Comparison of ENCODE assay signal across 8 cellular contexts in genomic region chr5:125505062-125505461, GRCh38.
"Had no signal": no experiment of that assay in that cellular context is flagged by ENCODE, and none has a peak within 500 bp of the region (broad histone marks: within the 10 kb centered on the region; RNA-seq: fewer than 3 reads in every experiment).

No MANE protein-coding gene starts in this region.

- H3K4me3 ChIP-seq: GM23248, HAP-1, K562 had no signal

- DNase-seq: GM23248, GOT3, H7, HFFc6, IMR-90 had no signal

- H3K36me3 ChIP-seq: HAP-1 had no signal

- H3K27ac ChIP-seq: GM23248 had no signal

- ATAC-seq: HCT116, K562 had no signal

- H3K9me3 ChIP-seq: HAP-1 had no signal

- H3K27ac Mint-ChIP-seq: HFFc6 had no signal

- H3K9ac ChIP-seq: GM23248 had no signal

- H2AFZ ChIP-seq: GM23248 had no signal

- H3K4me3 Mint-ChIP-seq: HFFc6 had no signal

- H3K9me3 Mint-ChIP-seq: HFFc6 had no signal
